ENCODE assay signal across 3 cellular contexts in the genomic region with DNA sequence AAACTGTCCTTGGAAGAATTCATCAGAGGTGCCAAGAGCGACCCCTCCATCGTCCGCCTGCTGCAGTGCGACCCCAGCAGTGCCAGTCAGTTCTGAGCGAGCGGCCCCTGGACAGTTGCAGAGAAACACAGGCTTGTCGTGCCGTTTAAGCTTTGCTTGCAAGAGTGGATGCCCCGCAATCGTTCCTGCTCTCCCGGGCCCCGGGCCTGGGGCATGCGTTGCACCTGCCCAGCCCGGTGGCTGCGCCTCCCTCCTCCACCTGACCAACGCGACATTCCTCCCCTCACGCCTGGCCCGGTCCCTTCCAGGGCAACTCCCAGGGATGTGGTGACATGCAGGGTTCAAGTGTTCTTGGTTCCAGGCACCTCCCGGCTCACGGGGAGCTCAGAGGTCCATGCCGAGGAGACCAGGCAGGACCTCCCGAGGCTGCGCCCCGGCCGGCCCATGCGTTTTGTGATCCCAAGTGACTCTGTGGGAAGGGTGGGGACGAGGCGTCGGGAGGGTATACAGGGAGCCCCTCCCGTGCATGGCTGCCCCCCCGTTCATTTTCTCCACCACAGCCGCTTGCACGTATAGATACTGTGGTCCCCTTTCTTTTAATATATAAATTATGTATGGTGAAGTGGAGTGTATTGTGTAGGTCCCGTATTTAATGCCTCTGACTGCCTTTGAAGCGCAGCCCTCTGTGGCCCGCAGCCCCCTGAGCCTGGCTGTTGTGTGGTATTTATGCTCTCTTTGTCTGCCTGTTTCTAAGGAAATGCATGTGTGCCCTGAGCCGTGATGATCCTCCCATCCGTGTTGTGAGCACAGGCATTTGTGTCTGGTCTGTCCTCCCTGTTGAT.
TF ChIP-seq lines count a peak whose summit lies in the region.

No MANE protein-coding gene starts in this region.

TF ChIP-seq in H1, 55 proteins besides CTCF, POLR2A, EP300 and RAD21:
- TF ChIP-seq BRCA1 (IDR thresholded peaks at IDR 0.05; ENCODE audit: low read depth, low read length), result no peak
- no peak for TF ChIP-seq CHD1 (IDR thresholded peaks at IDR 0.05; ENCODE audit: low read depth, low read length)
- TF ChIP-seq JUN (IDR thresholded peaks at IDR 0.05; ENCODE audit: low read depth, low read length), result no peak
- TF ChIP-seq, protein P1, sequence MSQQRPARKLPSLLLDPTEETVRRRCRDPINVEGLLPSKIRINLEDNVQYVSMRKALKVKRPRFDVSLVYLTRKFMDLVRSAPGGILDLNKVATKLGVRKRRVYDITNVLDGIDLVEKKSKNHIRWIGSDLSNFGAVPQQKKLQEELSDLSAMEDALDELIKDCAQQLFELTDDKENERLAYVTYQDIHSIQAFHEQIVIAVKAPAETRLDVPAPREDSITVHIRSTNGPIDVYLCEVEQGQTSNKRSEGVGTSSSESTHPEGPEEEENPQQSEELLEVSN (IDR thresholded peaks at IDR 0.05), result no peak
- no peak for TF ChIP-seq TEAD4 (IDR thresholded peaks at IDR 0.05; ENCODE audit: low read depth, low read length)
- no peak for TF ChIP-seq YY1 (IDR thresholded peaks at IDR 0.05; ENCODE audit: low read depth, low read length)
- no peak for TF ChIP-seq SP2 (IDR thresholded peaks at IDR 0.05; ENCODE audit: low read length)
- TF ChIP-seq, protein P2, sequence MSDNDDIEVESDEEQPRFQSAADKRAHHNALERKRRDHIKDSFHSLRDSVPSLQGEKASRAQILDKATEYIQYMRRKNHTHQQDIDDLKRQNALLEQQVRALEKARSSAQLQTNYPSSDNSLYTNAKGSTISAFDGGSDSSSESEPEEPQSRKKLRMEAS (IDR thresholded peaks at IDR 0.05), result no peak
- TF ChIP-seq MAFK (IDR thresholded peaks at IDR 0.05; ENCODE audit: low read depth, low read length), result no peak
- TF ChIP-seq JUND (IDR thresholded peaks at IDR 0.05; ENCODE audit: low read length), result no peak
- no peak for TF ChIP-seq CHD2 (IDR thresholded peaks at IDR 0.05; ENCODE audit: low read length)
- TF ChIP-seq HDAC2 (IDR thresholded peaks at IDR 0.05; ENCODE audit: borderline replicate concordance in 1 of 2, low read depth in 2 of 2, low read length in 2 of 2), result no peak
- no peak for TF ChIP-seq SUZ12 (IDR thresholded peaks at IDR 0.05; ENCODE audit: low read length)
- no peak for TF ChIP-seq CEBPB (IDR thresholded peaks at IDR 0.05; ENCODE audit: low read depth, low read length)
- no peak for TF ChIP-seq NRF1 (IDR thresholded peaks at IDR 0.05; ENCODE audit: low read depth, low read length)
- TF ChIP-seq FOSL1 (IDR thresholded peaks at IDR 0.05; ENCODE audit: insufficient read depth, low read depth, low read length), result no peak
- no peak for TF ChIP-seq CBX8 (IDR thresholded peaks at IDR 0.05; ENCODE audit: borderline replicate concordance, low read depth, low read length)
- TF ChIP-seq, protein P3, sequence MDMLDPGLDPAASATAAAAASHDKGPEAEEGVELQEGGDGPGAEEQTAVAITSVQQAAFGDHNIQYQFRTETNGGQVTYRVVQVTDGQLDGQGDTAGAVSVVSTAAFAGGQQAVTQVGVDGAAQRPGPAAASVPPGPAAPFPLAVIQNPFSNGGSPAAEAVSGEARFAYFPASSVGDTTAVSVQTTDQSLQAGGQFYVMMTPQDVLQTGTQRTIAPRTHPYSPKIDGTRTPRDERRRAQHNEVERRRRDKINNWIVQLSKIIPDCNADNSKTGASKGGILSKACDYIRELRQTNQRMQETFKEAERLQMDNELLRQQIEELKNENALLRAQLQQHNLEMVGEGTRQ (IDR thresholded peaks at IDR 0.05; ENCODE audit: low read length), result no peak
- TF ChIP-seq TBP (IDR thresholded peaks at IDR 0.05; ENCODE audit: low read depth, low read length), result no peak
- no peak for TF ChIP-seq PHF8 (conservative IDR thresholded peaks at IDR 0.05; ENCODE audit: low read depth, low read length)

TF ChIP-seq in neural cell, 6 proteins besides CTCF, POLR2A, EP300 and RAD21:
- no peak for TF ChIP-seq EZH2 (IDR thresholded peaks at IDR 0.05; ENCODE audit: borderline replicate concordance, insufficient read depth, low read length, poor library complexity, severe bottlenecking)
- TF ChIP-seq TAF1 (IDR thresholded peaks at IDR 0.05; ENCODE audit: low read depth), result no peak
- TF ChIP-seq, protein P4, sequence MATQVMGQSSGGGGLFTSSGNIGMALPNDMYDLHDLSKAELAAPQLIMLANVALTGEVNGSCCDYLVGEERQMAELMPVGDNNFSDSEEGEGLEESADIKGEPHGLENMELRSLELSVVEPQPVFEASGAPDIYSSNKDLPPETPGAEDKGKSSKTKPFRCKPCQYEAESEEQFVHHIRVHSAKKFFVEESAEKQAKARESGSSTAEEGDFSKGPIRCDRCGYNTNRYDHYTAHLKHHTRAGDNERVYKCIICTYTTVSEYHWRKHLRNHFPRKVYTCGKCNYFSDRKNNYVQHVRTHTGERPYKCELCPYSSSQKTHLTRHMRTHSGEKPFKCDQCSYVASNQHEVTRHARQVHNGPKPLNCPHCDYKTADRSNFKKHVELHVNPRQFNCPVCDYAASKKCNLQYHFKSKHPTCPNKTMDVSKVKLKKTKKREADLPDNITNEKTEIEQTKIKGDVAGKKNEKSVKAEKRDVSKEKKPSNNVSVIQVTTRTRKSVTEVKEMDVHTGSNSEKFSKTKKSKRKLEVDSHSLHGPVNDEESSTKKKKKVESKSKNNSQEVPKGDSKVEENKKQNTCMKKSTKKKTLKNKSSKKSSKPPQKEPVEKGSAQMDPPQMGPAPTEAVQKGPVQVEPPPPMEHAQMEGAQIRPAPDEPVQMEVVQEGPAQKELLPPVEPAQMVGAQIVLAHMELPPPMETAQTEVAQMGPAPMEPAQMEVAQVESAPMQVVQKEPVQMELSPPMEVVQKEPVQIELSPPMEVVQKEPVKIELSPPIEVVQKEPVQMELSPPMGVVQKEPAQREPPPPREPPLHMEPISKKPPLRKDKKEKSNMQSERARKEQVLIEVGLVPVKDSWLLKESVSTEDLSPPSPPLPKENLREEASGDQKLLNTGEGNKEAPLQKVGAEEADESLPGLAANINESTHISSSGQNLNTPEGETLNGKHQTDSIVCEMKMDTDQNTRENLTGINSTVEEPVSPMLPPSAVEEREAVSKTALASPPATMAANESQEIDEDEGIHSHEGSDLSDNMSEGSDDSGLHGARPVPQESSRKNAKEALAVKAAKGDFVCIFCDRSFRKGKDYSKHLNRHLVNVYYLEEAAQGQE (IDR thresholded peaks at IDR 0.05; ENCODE audit: borderline replicate concordance), result no peak
- no peak for TF ChIP-seq SMC3 (conservative IDR thresholded peaks at IDR 0.05; ENCODE audit: poor library complexity)
- no peak for TF ChIP-seq POLR2AphosphoS5 (IDR thresholded peaks at IDR 0.05)
- no peak for TF ChIP-seq MXI1 (conservative IDR thresholded peaks at IDR 0.05; ENCODE audit: poor library complexity, severe bottlenecking)

TF ChIP-seq in HEK293T, 16 proteins besides CTCF, POLR2A, EP300 and RAD21:
- no peak for TF ChIP-seq LEF1 (IDR thresholded peaks at IDR 0.05; ENCODE audit: borderline replicate concordance)
- TF ChIP-seq ZNF384 (IDR thresholded peaks at IDR 0.05), result no peak
- TF ChIP-seq FOXK2 (IDR thresholded peaks at IDR 0.05), result no peak
- TF ChIP-seq FOXA1 (IDR thresholded peaks at IDR 0.05), result no peak
- TF ChIP-seq FOXM1 (IDR thresholded peaks at IDR 0.05; ENCODE audit: borderline replicate concordance), result no peak
- TF ChIP-seq HDGF (IDR thresholded peaks at IDR 0.05; ENCODE audit: borderline replicate concordance), result no peak
